ENCODE assay signal across 20 cellular contexts in the genomic region with DNA sequence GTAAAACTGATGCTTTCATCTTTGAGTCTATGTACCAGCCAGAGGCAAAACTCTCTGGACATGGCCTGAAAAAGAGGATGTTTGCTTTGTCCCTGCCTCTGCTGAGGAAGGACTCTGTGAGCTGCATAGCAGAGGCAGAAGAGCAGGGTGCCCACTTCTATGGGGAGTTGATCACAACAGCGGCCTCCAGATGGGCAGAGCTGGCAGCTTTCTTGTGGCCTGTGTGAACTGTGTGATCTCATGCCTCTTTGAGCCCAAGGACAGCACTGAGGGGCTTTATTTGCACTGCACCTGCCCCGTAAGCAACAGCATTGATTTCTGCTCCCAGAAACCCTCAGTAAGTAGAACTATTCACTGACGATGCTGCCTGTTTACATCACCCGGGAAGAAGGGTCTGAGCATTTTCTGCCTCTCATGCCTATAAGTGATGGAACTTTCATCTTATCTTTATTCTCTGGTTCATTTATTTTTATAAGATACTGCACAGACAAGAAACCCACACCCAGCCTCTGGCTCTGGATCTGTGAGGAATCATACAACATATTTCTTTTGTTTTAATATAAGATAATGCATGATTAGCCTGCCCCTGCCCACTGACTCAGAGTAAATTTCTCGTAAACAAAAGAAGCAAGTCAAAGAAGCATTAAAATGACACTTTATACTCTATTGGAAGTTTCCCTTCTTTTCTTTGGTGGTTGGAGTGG.
DNase-seq lines count a peak whose midpoint lies in the region; TF ChIP-seq lines count a peak whose summit lies in the region.
"Had no signal": no experiment of that assay in that cellular context is flagged by ENCODE, and none has a peak within 500 bp of the region (broad histone marks: within the 10 kb centered on the region; RNA-seq: fewer than 3 reads in every experiment).

No MANE protein-coding gene starts in this region.

- no peak for TF ChIP-seq CTCF in nephron progenitor cell (IDR thresholded peaks at IDR 0.05)

- H3K9me3 Mint-ChIP-seq in activated naive CD8-positive, alpha-beta T cell treated with anti-CD3 and anti-CD28 coated beads for 36 hours = no peaks in the 10 kb centered on the region
- peaks cover under 1% of the 10 kb centered on the region for H3K9me3 Mint-ChIP-seq in nephron progenitor cell

- no peaks in the 10 kb centered on the region for H3K36me3 Mint-ChIP-seq in activated naive CD8-positive, alpha-beta T cell treated with anti-CD3 and anti-CD28 coated beads for 36 hours
- H3K36me3 Mint-ChIP-seq in nephron progenitor cell (ENCODE audit: low read depth) = no peaks in the 10 kb centered on the region
- H3K36me3 Mint-ChIP-seq: CD8-positive, alpha-beta memory T cell had no signal

- no peaks in the 10 kb centered on the region for H3K4me1 Mint-ChIP-seq in activated naive CD8-positive, alpha-beta T cell treated with anti-CD3 and anti-CD28 coated beads for 36 hours
- H3K4me1 Mint-ChIP-seq in nephron progenitor cell = no peaks in the 10 kb centered on the region
- H3K4me1 Mint-ChIP-seq: CD8-positive, alpha-beta memory T cell had no signal

- H3K4me3 Mint-ChIP-seq in activated naive CD8-positive, alpha-beta T cell treated with anti-CD3 and anti-CD28 coated beads for 36 hours = no peak overlapping the region
- no peak overlapping the region for H3K4me3 Mint-ChIP-seq in nephron progenitor cell
- H3K4me3 Mint-ChIP-seq: CD8-positive, alpha-beta memory T cell had no signal

- DNase-seq in C1 segment of cervical spinal cord (lab: John Stamatoyannopoulos, UW) (peak in 8 of 14 donors; percentile 10 to 35 (median 20)), globus pallidus (ENCODE audit: low spot score) (peak; percentile 67), nucleus accumbens (lab: John Stamatoyannopoulos, UW) (peak in 50 of 56 donors; percentile 5 to 78 (median 38)), EL (no peak), NCI-H2029 treated with DMSO at 0.1 percent for 48 hours (lab: John Stamatoyannopoulos, UW) (no peak), nephron progenitor cell (no peak)
- no peak for DNase-seq in activated naive CD8-positive, alpha-beta T cell treated with anti-CD3 and anti-CD28 coated beads for 36 hours
- DNase-seq: CD8-positive, alpha-beta memory T cell; DMS79 treated with DMSO at 0.1 percent for 48 hours; GDM1; GOT3; MG63; NCI-H1105; NCI-H1694; NCI-H2107; NCI-H345; NCI-H526 treated with DMSO at 0.1 percent for 48 hours; SHP77 treated with DMSO at 0.1 percent for 48 hours had no signal

- peaks cover 14% of the 10 kb centered on the region for H3K27me3 Mint-ChIP-seq in activated naive CD8-positive, alpha-beta T cell treated with anti-CD3 and anti-CD28 coated beads for 36 hours
- peaks cover 9% of the 10 kb centered on the region for H3K27me3 Mint-ChIP-seq in nephron progenitor cell (ENCODE audit: low read depth, poor library complexity)

- peak overlapping the region; percentile 44 for H3K27ac ChIP-seq in angular gyrus (ENCODE audit: low read depth, low read length)
- H3K27ac ChIP-seq: BLaER1 had no signal

- no peak overlapping the region for H3K27ac Mint-ChIP-seq in activated naive CD8-positive, alpha-beta T cell treated with anti-CD3 and anti-CD28 coated beads for 36 hours
- no peak overlapping the region for H3K27ac Mint-ChIP-seq in nephron progenitor cell
- H3K27ac Mint-ChIP-seq: CD8-positive, alpha-beta memory T cell had no signal

Comparison
In these comparisons a context has a peak if more than half of its experiments do, and no peak if none do; other contexts are left out.
1. DNase-seq: peak in C1 segment of cervical spinal cord (8 of 14), globus pallidus (single experiment) and nucleus accumbens (50 of 56); none in EL (single experiment), activated naive CD8-positive, alpha-beta T cell treated with anti-CD3 and anti-CD28 coated beads for 36 hours (single experiment), NCI-H2029 treated with DMSO at 0.1 percent for 48 hours (single experiment) and nephron progenitor cell (single experiment).